14 cellular contexts compared by ENCODE assay signal in the genomic region with DNA sequence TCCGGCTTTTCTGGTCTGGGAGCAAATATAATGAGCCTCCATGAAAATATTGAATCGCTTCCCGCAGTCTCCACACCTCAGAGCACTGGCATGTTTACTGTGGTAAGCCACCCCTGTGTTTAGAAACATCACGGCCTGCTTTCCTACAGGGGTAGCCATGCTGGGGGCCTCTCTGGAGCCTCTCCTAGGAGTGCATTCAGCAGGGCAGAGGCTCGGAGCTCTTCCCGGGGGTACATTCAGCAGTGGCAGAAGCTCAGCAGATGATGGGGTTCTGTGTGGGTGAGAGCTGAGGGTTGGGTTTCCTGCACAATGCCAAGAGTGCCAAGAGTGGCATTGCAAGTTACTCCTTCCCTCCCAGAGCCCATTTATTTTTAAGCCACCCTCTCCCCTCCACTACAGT.
DNase-seq lines count a peak whose midpoint lies in the region; ATAC-seq, FAIRE-seq and TF ChIP-seq lines count a peak whose summit lies in the region.
"Had no signal": no experiment of that assay in that cellular context is flagged by ENCODE, and none has a peak within 500 bp of the region (broad histone marks: within the 10 kb centered on the region; RNA-seq: fewer than 3 reads in every experiment).

No MANE protein-coding gene starts in this region.

- TF ChIP-seq CTCF in suprapubic skin (IDR thresholded peaks at IDR 0.05) (no peak), body of pancreas (IDR thresholded peaks at IDR 0.05) (no peak)

- ATAC-seq in activated naive CD8-positive, alpha-beta T cell treated with anti-CD3 and anti-CD28 coated beads, Interleukin-2, amount 50 U/mL, for 24 hours: no peak
- no peak for ATAC-seq in body of pancreas
- ATAC-seq: naive thymus-derived CD4-positive, alpha-beta T cell had no signal

- TF ChIP-seq EP300 in suprapubic skin (IDR thresholded peaks at IDR 0.05): no peak

- H3K9me3 ChIP-seq in suprapubic skin (no peaks in the 10 kb centered on the region), body of pancreas (no peaks in the 10 kb centered on the region)

- H3K27ac ChIP-seq in suprapubic skin (no peak overlapping the region), body of pancreas (no peak overlapping the region)

- H3K4me3 ChIP-seq in suprapubic skin (peak overlapping the region; percentile 34), body of pancreas (no peak overlapping the region)

- peak overlapping the region; percentile 69 for H3K4me3 Mint-ChIP-seq in activated naive CD8-positive, alpha-beta T cell
- H3K4me3 Mint-ChIP-seq in activated naive CD8-positive, alpha-beta T cell treated with anti-CD3 and anti-CD28 coated beads, Interleukin-2, amount 50 U/mL, for 24 hours: no peak overlapping the region

- peaks cover 3% of the 10 kb centered on the region for H3K27me3 Mint-ChIP-seq in activated naive CD8-positive, alpha-beta T cell
- peaks cover 17% of the 10 kb centered on the region for H3K27me3 Mint-ChIP-seq in activated naive CD8-positive, alpha-beta T cell treated with anti-CD3 and anti-CD28 coated beads, Interleukin-2, amount 50 U/mL, for 24 hours

- no peak overlapping the region for H3K27ac Mint-ChIP-seq in activated naive CD8-positive, alpha-beta T cell
- H3K27ac Mint-ChIP-seq in activated naive CD8-positive, alpha-beta T cell treated with anti-CD3 and anti-CD28 coated beads, Interleukin-2, amount 50 U/mL, for 24 hours: no peak overlapping the region
- H3K27ac Mint-ChIP-seq: B cell had no signal

- H3K36me3 Mint-ChIP-seq in activated naive CD8-positive, alpha-beta T cell: peaks cover under 1% of the 10 kb centered on the region
- H3K36me3 Mint-ChIP-seq in activated naive CD8-positive, alpha-beta T cell treated with anti-CD3 and anti-CD28 coated beads, Interleukin-2, amount 50 U/mL, for 24 hours (ENCODE audit: low read depth): no peaks in the 10 kb centered on the region
- H3K36me3 Mint-ChIP-seq: naive thymus-derived CD4-positive, alpha-beta T cell had no signal

- no peak for FAIRE-seq in frontal cortex (lab: Jason Lieb, UNC)

- H3K9me3 Mint-ChIP-seq in activated naive CD8-positive, alpha-beta T cell (ENCODE audit: low read depth): no peaks in the 10 kb centered on the region
- no peaks in the 10 kb centered on the region for H3K9me3 Mint-ChIP-seq in activated naive CD8-positive, alpha-beta T cell treated with anti-CD3 and anti-CD28 coated beads, Interleukin-2, amount 50 U/mL, for 24 hours
- H3K9me3 Mint-ChIP-seq: naive thymus-derived CD4-positive, alpha-beta T cell had no signal

- H3K36me3 ChIP-seq in suprapubic skin (no peaks in the 10 kb centered on the region), body of pancreas (replicated peaks in 1 of 2; ENCODE audit: insufficient read depth in 1 of 2, low read depth in 2 of 2) (no peaks in the 10 kb centered on the region)

- 72% methylated on average over 6 of the region's 6 CpGs for WGBS in suprapubic skin
- WGBS in body of pancreas, 2 donors: 49 to 58% methylated on average over 4 to 6 of the region's 6 CpGs

- H3K27me3 ChIP-seq in suprapubic skin (peaks cover 29% of the 10 kb centered on the region), body of pancreas (peaks cover 0 to 2% of the 10 kb centered on the region in 2 donors)

- no peak for DNase-seq in activated naive CD8-positive, alpha-beta T cell treated with anti-CD3 and anti-CD28 coated beads, Interleukin-2, amount 50 U/mL, for 24 hours
- DNase-seq in NCI-H2171 (lab: John Stamatoyannopoulos, UW): peak; percentile 6
- peak; percentile 27 for DNase-seq in islet precursor cell
- peak; percentile 41 to 48 for DNase-seq in suprapubic skin (ENCODE audit: low spot score in 2 of 2)
- no peak for DNase-seq in body of pancreas
- DNase-seq in frontal cortex (ENCODE audit: low spot score in 2 of 2): no peak
- DNase-seq in activated CD4-positive, alpha-beta T cell treated with anti-CD3 and anti-CD28 coated beads for 48 hours: no peak
- DNase-seq: activated CD4-positive, alpha-beta T cell treated with anti-CD3 and anti-CD28 coated beads, Interleukin-2, amount 50 U/mL, for 1 hour; cortex of kidney; DMS53; erythroblast; naive thymus-derived CD4-positive, alpha-beta T cell had no signal

- no peak for TF ChIP-seq POLR2A in suprapubic skin (IDR thresholded peaks at IDR 0.05)
- TF ChIP-seq POLR2A in body of pancreas (IDR thresholded peaks at IDR 0.05): no peak

- H3K4me1 ChIP-seq in suprapubic skin (peaks cover 21% of the 10 kb centered on the region), body of pancreas (peaks cover 7% of the 10 kb centered on the region)

- intact Hi-C loops in body of pancreas (cut with DNase I): no loop called here

- H3K4me1 Mint-ChIP-seq in activated naive CD8-positive, alpha-beta T cell (ENCODE audit: low read depth): peaks cover 3% of the 10 kb centered on the region
- peaks cover 6% of the 10 kb centered on the region for H3K4me1 Mint-ChIP-seq in activated naive CD8-positive, alpha-beta T cell treated with anti-CD3 and anti-CD28 coated beads, Interleukin-2, amount 50 U/mL, for 24 hours

Comparison
In these comparisons a context has a peak if more than half of its experiments do, and no peak if none do; other contexts are left out.
1. DNase-seq: peak in NCI-H2171 (single experiment), islet precursor cell (single experiment) and suprapubic skin (2 of 2); none in activated naive CD8-positive, alpha-beta T cell treated with anti-CD3 and anti-CD28 coated beads, Interleukin-2, amount 50 U/mL, for 24 hours (single experiment), body of pancreas (0 of 4), frontal cortex (0 of 2) and activated CD4-positive, alpha-beta T cell treated with anti-CD3 and anti-CD28 coated beads for 48 hours (single experiment).